In genomic region chr1:64235910-64236309, GRCh38 we compare ENCODE assay signal across 10 cellular contexts. TPM values are rescaled to one million over a fixed set of nuclear protein-coding genes. Genes with fewer than 3 reads are reported as not detected.
"Had no signal": no experiment of that assay in that cellular context is flagged by ENCODE, and none has a peak within 500 bp of the region (broad histone marks: within the 10 kb centered on the region; RNA-seq: fewer than 3 reads in every experiment).

No MANE protein-coding gene starts in this region.

- DNase-seq: H9, HCEC 1CT, HFFc6 had no signal

- H3K4me2 ChIP-seq: GM23338 had no signal

- H3K4me3 ChIP-seq: GM23338 had no signal

- FAIRE-seq: H1, H54, HepG2 had no signal

- ATAC-seq: GM23338, HepG2 had no signal

- H2AFZ ChIP-seq: GM23338 had no signal

- H3K27ac ChIP-seq: HL-60 had no signal

RNA-seq across cellular contexts. Expression of gene UBE2U, which starts 32.5 kb away (rescaled TPM):
- total RNA-seq: GM23338, H1, H9, HepG2, HFFc6, HT1080 had no signal
- polyA plus RNA-seq: GM23338, H1, HepG2, IgD-negative memory B cell had no signal
